Comparison of ENCODE assay signal across 1 cellular context in genomic region chr11:29518389-29519174, GRCh38.
TF ChIP-seq lines count a peak whose summit lies in the region.

No MANE protein-coding gene starts in this region.

TF ChIP-seq in HepG2, 621 proteins besides CTCF, POLR2A, EP300 and RAD21 (continued from another document):
- TF ChIP-seq ZBTB40 (IDR thresholded peaks at IDR 0.05) = no peak
- no peak for TF ChIP-seq ZBTB40 (CRISPR knock-in tag; IDR thresholded peaks at IDR 0.05)
- no peak for TF ChIP-seq YY1 (IDR thresholded peaks at IDR 0.05; ENCODE audit: insufficient read depth, insufficient replicate concordance, low read depth, low read length)
- TF ChIP-seq ZNF44 (CRISPR knock-in tag; IDR thresholded peaks at IDR 0.05) = no peak
- no peak for TF ChIP-seq ZFY (CRISPR knock-in tag; IDR thresholded peaks at IDR 0.05)
- TF ChIP-seq THAP9 (CRISPR knock-in tag; IDR thresholded peaks at IDR 0.05; ENCODE audit: borderline replicate concordance) = no peak
